1 cellular context compared by ENCODE assay signal in the genomic region with DNA sequence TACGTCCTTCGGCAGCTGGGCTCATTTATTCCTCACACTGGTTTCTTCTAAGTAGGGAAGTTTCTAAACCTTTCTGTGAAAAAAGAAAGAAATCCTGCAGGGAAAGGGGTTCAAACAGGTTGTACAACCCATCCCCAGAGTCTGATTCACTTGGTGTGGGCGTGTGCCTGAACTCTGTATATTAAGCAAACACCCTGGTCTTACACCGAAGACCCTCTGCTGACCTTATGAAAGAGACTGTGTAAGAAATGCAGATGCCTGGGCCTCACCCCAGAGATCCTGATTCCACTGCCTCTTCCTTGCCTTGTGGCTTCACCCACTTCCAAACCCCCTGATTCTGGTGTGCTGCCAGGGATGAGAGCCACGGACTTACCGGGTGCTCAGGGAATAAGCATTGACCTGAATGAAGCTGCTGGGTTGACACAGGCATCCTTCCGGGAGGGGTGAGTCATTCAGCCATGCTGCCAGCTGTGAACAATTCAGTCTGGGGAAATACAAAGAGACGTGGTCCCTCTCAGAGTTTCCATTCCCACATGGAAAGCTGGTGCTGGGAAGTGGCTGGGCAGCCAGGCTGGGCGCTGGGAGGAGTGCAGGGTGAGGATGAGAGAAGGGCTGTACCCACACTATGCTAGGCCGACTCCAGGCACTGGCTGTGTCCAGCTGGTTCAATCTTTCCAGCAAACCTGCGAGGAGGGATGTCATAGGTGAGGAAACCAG.
TF ChIP-seq lines count a peak whose summit lies in the region.

No MANE protein-coding gene starts in this region.

TF ChIP-seq in H1, 55 proteins besides CTCF, POLR2A, EP300 and RAD21 (continued from another document):
- TF ChIP-seq, protein P1, sequence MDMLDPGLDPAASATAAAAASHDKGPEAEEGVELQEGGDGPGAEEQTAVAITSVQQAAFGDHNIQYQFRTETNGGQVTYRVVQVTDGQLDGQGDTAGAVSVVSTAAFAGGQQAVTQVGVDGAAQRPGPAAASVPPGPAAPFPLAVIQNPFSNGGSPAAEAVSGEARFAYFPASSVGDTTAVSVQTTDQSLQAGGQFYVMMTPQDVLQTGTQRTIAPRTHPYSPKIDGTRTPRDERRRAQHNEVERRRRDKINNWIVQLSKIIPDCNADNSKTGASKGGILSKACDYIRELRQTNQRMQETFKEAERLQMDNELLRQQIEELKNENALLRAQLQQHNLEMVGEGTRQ (IDR thresholded peaks at IDR 0.05; ENCODE audit: low read length) = no peak
- TF ChIP-seq TAF1 (IDR thresholded peaks at IDR 0.05; ENCODE audit: low read depth, low read length) (0 out of 2 replicates have a peak, but pooled peaks have one; percentile 9), JUND (IDR thresholded peaks at IDR 0.05; ENCODE audit: low read length) (peak; percentile 87), CHD1 (IDR thresholded peaks at IDR 0.05; ENCODE audit: low read depth, low read length) (no peak)
